ENCODE assay signal across 1 cellular context in genomic region chr13:29541400-29541799, GRCh38.
TF ChIP-seq lines count a peak whose summit lies in the region.

No MANE protein-coding gene starts in this region.

TF ChIP-seq in GM23338, 12 proteins besides CTCF, POLR2A, EP300 and RAD21:
- no peak for TF ChIP-seq ZNF462 (CRISPR knock-in tag; IDR thresholded peaks at IDR 0.05)
- TF ChIP-seq REST (IDR thresholded peaks at IDR 0.05; ENCODE audit: unreplicated experiment) = no peak
